Comparison of ENCODE assay signal across 1 cellular context in genomic region chr1:41728403-41729202, GRCh38.
A peak's percentile ranks its signal among the peaks of the same experiment; 100 is the strongest.
TF ChIP-seq lines count a peak whose summit lies in the region.

No MANE protein-coding gene starts in this region.

TF ChIP-seq in GM12878, 131 proteins besides CTCF, POLR2A, EP300 and RAD21 (continued from another document and continues in another):
- TF ChIP-seq PBX3 (IDR thresholded peaks at IDR 0.05; ENCODE audit: insufficient replicate concordance, low read depth, low read length) (peak; percentile 78), CHD4 (IDR thresholded peaks at IDR 0.05) (no peak), RBBP5 (conservative IDR thresholded peaks at IDR 0.05) (no peak), JUND (IDR thresholded peaks at IDR 0.05; ENCODE audit: low read depth, low read length) (peak; percentile 74; the same call in 1 of the 2 replicates), LARP7 (IDR thresholded peaks at IDR 0.05) (peak; percentile 59; the same call in 1 of the 2 replicates), BCL11A (IDR thresholded peaks at IDR 0.05; ENCODE audit: low read depth, low read length) (peak; percentile 92; the same call in 1 of the 2 replicates), SMARCA5 (IDR thresholded peaks at IDR 0.05) (no peak), RELA (IDR thresholded peaks at IDR 0.05; ENCODE audit: borderline replicate concordance, partially characterized antibody) (peak; percentile 98), PML (IDR thresholded peaks at IDR 0.05; ENCODE audit: low read length) (peak; percentile 60; the same call in 1 of the 2 replicates), RCOR1 (conservative IDR thresholded peaks at IDR 0.05; ENCODE audit: low read depth, low read length) (peak; percentile 96; the same call in 1 of the 2 replicates), POLR2AphosphoS5 (IDR thresholded peaks at IDR 0.05; ENCODE audit: low read length) (0 out of 2 replicates have a peak, but pooled peaks have one; percentile 35), BACH1 (IDR thresholded peaks at IDR 0.05; ENCODE audit: borderline replicate concordance) (peak; percentile 89; the same call in 1 of the 2 replicates), NBN (IDR thresholded peaks at IDR 0.05) (peak; percentile 99), SREBF2 (IDR thresholded peaks at IDR 0.05; ENCODE audit: low read length) (no peak), ZNF207 (IDR thresholded peaks at IDR 0.05; ENCODE audit: borderline replicate concordance) (peak; percentile 81; the same call in 1 of the 2 replicates), ZNF217 (IDR thresholded peaks at IDR 0.05) (peak; percentile 79; the same call in 1 of the 2 replicates), EED (IDR thresholded peaks at IDR 0.05; ENCODE audit: low read depth) (peak; percentile 93), JUNB (IDR thresholded peaks at IDR 0.05) (peak; percentile 83), STAT1 (conservative IDR thresholded peaks at IDR 0.05) (no peak; the same call in 1 of the 2 replicates), ETV6 (conservative IDR thresholded peaks at IDR 0.05 in 1 of 2, IDR thresholded peaks at IDR 0.05 in 1 of 2; ENCODE audit: borderline replicate concordance in 1 of 2, low read depth in 1 of 2) (peak in 1 of 2 experiments; percentile 92; a peak in 2 of 4 replicates), USF2 (IDR thresholded peaks at IDR 0.05; ENCODE audit: borderline replicate concordance, low read depth, low read length) (peak; percentile 93), SUPT20H (IDR thresholded peaks at IDR 0.05; ENCODE audit: borderline replicate concordance, control insufficient read depth, low read depth, low read length) (no peak), ZNF384 (IDR thresholded peaks at IDR 0.05; ENCODE audit: borderline replicate concordance, low read depth, low read length) (no peak), RUNX3 (IDR thresholded peaks at IDR 0.05; ENCODE audit: low read length) (peak; percentile 98), HDGF (IDR thresholded peaks at IDR 0.05) (peak; percentile 62; the same call in 1 of the 2 replicates), TBL1XR1 (IDR thresholded peaks at IDR 0.05; ENCODE audit: low read depth, low read length) (peak; percentile 99), SPI1 (IDR thresholded peaks at IDR 0.05; ENCODE audit: borderline replicate concordance, insufficient read depth, low read depth, low read length) (no peak), SREBF1 (IDR thresholded peaks at IDR 0.05; ENCODE audit: low read length) (no peak), CBFB (IDR thresholded peaks at IDR 0.05; ENCODE audit: low read depth) (peak; percentile 93), MEF2A (IDR thresholded peaks at IDR 0.05; ENCODE audit: insufficient read depth, low read depth, low read length) (peak; percentile 85), FOXM1 (IDR thresholded peaks at IDR 0.05; ENCODE audit: low read depth, low read length) (peak; percentile 89; the same call in 1 of the 2 replicates), TARDBP (IDR thresholded peaks at IDR 0.05; ENCODE audit: borderline replicate concordance) (no peak), IRF4 (IDR thresholded peaks at IDR 0.05; ENCODE audit: low read depth, low read length) (peak; percentile 98), PAX5 (IDR thresholded peaks at IDR 0.05; ENCODE audit: borderline replicate concordance, low read depth, low read length) (peak; percentile 97), GATAD2B (conservative IDR thresholded peaks at IDR 0.05; ENCODE audit: low read depth) (peak; percentile 99), MYC (IDR thresholded peaks at IDR 0.05; ENCODE audit: insufficient read depth, insufficient read length, insufficient replicate concordance, low read length, severe bottlenecking) (peak; percentile 98), SIN3A (IDR thresholded peaks at IDR 0.05; ENCODE audit: low read depth, low read length) (0 out of 2 replicates have a peak, but pooled peaks have one; percentile 36), NR2F1 (conservative IDR thresholded peaks at IDR 0.05) (peak; percentile 98), SMAD5 (IDR thresholded peaks at IDR 0.05; ENCODE audit: low read depth) (no peak), CREM (IDR thresholded peaks at IDR 0.05; ENCODE audit: low read depth) (peak; percentile 83), POU2F2 (IDR thresholded peaks at IDR 0.05; ENCODE audit: borderline replicate concordance, low read depth, low read length) (peak; percentile 100)
- TF ChIP-seq, protein P1, sequence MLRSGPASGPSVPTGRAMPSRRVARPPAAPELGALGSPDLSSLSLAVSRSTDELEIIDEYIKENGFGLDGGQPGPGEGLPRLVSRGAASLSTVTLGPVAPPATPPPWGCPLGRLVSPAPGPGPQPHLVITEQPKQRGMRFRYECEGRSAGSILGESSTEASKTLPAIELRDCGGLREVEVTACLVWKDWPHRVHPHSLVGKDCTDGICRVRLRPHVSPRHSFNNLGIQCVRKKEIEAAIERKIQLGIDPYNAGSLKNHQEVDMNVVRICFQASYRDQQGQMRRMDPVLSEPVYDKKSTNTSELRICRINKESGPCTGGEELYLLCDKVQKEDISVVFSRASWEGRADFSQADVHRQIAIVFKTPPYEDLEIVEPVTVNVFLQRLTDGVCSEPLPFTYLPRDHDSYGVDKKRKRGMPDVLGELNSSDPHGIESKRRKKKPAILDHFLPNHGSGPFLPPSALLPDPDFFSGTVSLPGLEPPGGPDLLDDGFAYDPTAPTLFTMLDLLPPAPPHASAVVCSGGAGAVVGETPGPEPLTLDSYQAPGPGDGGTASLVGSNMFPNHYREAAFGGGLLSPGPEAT (IDR thresholded peaks at IDR 0.05; ENCODE audit: low read depth), result peak; percentile 98
- TF ChIP-seq, protein P2, sequence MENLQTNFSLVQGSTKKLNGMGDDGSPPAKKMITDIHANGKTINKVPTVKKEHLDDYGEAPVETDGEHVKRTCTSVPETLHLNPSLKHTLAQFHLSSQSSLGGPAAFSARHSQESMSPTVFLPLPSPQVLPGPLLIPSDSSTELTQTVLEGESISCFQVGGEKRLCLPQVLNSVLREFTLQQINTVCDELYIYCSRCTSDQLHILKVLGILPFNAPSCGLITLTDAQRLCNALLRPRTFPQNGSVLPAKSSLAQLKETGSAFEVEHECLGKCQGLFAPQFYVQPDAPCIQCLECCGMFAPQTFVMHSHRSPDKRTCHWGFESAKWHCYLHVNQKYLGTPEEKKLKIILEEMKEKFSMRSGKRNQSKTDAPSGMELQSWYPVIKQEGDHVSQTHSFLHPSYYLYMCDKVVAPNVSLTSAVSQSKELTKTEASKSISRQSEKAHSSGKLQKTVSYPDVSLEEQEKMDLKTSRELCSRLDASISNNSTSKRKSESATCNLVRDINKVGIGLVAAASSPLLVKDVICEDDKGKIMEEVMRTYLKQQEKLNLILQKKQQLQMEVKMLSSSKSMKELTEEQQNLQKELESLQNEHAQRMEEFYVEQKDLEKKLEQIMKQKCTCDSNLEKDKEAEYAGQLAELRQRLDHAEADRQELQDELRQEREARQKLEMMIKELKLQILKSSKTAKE (IDR thresholded peaks at IDR 0.05; ENCODE audit: low read depth, poor library complexity, severe bottlenecking), result peak; percentile 100
- TF ChIP-seq, protein P3, sequence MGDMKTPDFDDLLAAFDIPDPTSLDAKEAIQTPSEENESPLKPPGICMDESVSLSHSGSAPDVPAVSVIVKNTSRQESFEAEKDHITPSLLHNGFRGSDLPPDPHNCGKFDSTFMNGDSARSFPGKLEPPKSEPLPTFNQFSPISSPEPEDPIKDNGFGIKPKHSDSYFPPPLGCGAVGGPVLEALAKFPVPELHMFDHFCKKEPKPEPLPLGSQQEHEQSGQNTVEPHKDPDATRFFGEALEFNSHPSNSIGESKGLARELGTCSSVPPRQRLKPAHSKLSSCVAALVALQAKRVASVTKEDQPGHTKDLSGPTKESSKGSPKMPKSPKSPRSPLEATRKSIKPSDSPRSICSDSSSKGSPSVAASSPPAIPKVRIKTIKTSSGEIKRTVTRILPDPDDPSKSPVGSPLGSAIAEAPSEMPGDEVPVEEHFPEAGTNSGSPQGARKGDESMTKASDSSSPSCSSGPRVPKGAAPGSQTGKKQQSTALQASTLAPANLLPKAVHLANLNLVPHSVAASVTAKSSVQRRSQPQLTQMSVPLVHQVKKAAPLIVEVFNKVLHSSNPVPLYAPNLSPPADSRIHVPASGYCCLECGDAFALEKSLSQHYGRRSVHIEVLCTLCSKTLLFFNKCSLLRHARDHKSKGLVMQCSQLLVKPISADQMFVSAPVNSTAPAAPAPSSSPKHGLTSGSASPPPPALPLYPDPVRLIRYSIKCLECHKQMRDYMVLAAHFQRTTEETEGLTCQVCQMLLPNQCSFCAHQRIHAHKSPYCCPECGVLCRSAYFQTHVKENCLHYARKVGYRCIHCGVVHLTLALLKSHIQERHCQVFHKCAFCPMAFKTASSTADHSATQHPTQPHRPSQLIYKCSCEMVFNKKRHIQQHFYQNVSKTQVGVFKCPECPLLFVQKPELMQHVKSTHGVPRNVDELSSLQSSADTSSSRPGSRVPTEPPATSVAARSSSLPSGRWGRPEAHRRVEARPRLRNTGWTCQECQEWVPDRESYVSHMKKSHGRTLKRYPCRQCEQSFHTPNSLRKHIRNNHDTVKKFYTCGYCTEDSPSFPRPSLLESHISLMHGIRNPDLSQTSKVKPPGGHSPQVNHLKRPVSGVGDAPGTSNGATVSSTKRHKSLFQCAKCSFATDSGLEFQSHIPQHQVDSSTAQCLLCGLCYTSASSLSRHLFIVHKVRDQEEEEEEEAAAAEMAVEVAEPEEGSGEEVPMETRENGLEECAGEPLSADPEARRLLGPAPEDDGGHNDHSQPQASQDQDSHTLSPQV (IDR thresholded peaks at IDR 0.05), result peak; percentile 80
- TF ChIP-seq, protein P4, sequence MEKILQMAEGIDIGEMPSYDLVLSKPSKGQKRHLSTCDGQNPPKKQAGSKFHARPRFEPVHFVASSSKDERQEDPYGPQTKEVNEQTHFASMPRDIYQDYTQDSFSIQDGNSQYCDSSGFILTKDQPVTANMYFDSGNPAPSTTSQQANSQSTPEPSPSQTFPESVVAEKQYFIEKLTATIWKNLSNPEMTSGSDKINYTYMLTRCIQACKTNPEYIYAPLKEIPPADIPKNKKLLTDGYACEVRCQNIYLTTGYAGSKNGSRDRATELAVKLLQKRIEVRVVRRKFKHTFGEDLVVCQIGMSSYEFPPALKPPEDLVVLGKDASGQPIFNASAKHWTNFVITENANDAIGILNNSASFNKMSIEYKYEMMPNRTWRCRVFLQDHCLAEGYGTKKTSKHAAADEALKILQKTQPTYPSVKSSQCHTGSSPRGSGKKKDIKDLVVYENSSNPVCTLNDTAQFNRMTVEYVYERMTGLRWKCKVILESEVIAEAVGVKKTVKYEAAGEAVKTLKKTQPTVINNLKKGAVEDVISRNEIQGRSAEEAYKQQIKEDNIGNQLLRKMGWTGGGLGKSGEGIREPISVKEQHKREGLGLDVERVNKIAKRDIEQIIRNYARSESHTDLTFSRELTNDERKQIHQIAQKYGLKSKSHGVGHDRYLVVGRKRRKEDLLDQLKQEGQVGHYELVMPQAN (conservative IDR thresholded peaks at IDR 0.05), result peak; percentile 76; the same call in 1 of the 2 replicates
- TF ChIP-seq, protein P5, sequence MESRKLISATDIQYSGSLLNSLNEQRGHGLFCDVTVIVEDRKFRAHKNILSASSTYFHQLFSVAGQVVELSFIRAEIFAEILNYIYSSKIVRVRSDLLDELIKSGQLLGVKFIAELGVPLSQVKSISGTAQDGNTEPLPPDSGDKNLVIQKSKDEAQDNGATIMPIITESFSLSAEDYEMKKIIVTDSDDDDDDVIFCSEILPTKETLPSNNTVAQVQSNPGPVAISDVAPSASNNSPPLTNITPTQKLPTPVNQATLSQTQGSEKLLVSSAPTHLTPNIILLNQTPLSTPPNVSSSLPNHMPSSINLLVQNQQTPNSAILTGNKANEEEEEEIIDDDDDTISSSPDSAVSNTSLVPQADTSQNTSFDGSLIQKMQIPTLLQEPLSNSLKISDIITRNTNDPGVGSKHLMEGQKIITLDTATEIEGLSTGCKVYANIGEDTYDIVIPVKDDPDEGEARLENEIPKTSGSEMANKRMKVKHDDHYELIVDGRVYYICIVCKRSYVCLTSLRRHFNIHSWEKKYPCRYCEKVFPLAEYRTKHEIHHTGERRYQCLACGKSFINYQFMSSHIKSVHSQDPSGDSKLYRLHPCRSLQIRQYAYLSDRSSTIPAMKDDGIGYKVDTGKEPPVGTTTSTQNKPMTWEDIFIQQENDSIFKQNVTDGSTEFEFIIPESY (IDR thresholded peaks at IDR 0.05), result no peak
- TF ChIP-seq, protein P6, sequence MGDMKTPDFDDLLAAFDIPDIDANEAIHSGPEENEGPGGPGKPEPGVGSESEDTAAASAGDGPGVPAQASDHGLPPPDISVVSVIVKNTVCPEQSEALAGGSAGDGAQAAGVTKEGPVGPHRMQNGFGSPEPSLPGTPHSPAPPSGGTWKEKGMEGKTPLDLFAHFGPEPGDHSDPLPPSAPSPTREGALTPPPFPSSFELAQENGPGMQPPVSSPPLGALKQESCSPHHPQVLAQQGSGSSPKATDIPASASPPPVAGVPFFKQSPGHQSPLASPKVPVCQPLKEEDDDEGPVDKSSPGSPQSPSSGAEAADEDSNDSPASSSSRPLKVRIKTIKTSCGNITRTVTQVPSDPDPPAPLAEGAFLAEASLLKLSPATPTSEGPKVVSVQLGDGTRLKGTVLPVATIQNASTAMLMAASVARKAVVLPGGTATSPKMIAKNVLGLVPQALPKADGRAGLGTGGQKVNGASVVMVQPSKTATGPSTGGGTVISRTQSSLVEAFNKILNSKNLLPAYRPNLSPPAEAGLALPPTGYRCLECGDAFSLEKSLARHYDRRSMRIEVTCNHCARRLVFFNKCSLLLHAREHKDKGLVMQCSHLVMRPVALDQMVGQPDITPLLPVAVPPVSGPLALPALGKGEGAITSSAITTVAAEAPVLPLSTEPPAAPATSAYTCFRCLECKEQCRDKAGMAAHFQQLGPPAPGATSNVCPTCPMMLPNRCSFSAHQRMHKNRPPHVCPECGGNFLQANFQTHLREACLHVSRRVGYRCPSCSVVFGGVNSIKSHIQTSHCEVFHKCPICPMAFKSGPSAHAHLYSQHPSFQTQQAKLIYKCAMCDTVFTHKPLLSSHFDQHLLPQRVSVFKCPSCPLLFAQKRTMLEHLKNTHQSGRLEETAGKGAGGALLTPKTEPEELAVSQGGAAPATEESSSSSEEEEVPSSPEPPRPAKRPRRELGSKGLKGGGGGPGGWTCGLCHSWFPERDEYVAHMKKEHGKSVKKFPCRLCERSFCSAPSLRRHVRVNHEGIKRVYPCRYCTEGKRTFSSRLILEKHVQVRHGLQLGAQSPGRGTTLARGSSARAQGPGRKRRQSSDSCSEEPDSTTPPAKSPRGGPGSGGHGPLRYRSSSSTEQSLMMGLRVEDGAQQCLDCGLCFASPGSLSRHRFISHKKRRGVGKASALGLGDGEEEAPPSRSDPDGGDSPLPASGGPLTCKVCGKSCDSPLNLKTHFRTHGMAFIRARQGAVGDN (IDR thresholded peaks at IDR 0.05), result peak; percentile 100
